15 cellular contexts compared by ENCODE assay signal in the genomic region with DNA sequence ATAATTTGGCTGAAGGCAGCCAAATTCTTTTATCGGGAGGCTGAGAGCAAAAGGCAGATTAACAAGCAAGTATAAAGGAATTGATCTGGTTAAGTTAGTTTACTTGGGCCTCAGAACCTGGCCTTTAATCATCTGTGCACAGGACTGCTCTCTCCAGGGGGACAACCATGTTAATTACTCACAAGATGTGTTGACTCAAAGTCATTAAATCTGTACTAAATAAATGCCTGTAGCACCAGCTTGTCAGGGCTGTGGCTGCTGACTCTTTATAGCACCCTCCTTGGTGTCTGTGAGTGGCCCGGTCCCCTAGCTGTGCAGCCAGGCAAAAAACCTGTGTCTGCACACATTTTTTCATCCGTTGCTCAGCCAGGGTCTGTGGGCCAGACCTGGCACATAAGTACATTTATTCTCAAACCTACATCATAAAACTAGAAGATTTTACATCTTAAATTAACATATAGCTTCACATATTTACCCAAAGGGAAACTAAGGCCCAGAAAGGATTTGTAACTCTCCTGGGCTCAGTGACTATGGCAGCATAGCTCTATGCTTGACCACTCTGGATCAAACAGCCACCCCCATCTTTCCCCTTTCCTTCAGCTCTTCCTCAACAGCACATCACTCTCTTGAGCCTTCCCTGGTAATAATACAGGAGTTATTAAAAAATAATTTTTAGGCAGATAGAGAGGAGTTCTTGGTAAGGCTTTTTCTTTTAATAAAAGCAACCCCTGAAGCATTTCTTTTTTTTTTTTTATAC. TPM values are rescaled to one million over a fixed set of nuclear protein-coding genes. Genes with fewer than 3 reads are reported as not detected.
A peak's percentile ranks its signal among the peaks of the same experiment; 100 is the strongest.
DNase-seq lines count a peak whose midpoint lies in the region; ATAC-seq and TF ChIP-seq lines count a peak whose summit lies in the region.
"Had no signal": no experiment of that assay in that cellular context is flagged by ENCODE, and none has a peak within 500 bp of the region (broad histone marks: within the 10 kb centered on the region; RNA-seq: fewer than 3 reads in every experiment).

No MANE protein-coding gene starts in this region.

- no peak overlapping the region for H3K4me3 Mint-ChIP-seq in WTC11

- ATAC-seq in Right ventricle myocardium superior (ENCODE audit: poor library complexity) (peak; percentile 34), Right ventricle myocardium inferior (no peak), WTC11 (no peak), GM18907 (IDR thresholded peaks at IDR 0.05; ENCODE audit: unreplicated experiment) (no peak), GM21576 (IDR thresholded peaks at IDR 0.05; ENCODE audit: unreplicated experiment) (no peak)

- H3K27ac Mint-ChIP-seq in WTC11 = 0 out of 2 replicates have a peak overlapping the region, but pooled peaks have one; percentile 28

- TF ChIP-seq CTCF in WTC11 (IDR thresholded peaks at IDR 0.05) = no peak

- DNase-seq in Right ventricle myocardium superior = no peak
- DNase-seq in Right ventricle myocardium inferior (ENCODE audit: missing footprints) = no peak
- DNase-seq in WTC11 (ENCODE audit: low spot score) = no peak
- peak; percentile 96 for DNase-seq in kidney glomerular epithelial cell (lab: John Stamatoyannopoulos, UW)
- no peak for DNase-seq in NOMO-1 treated with DMSO at 0.1 percent for 48 hours (lab: John Stamatoyannopoulos, UW; ENCODE audit: unreplicated experiment)
- no peak for DNase-seq in cerebellar nuclear complex (lab: John Stamatoyannopoulos, UW)
- DNase-seq: 8988T; activated CD8-positive, alpha-beta memory T cell treated with anti-CD3 and anti-CD28 coated beads, Interleukin-2, amount 50 U/mL, for 48 hours; colonic mucosa; KBM-7; left cardiac atrium; NCI-H1694 treated with DMSO at 0.1 percent for 48 hours; spleen had no signal

- CTCF ChIA-PET in WTC11 (lab: Charles Lee) = interaction anchor here (0.6 to 2.1 kb wide), 6 partner anchors 10 to 327 kb away, joined by 3 to 14 read pairs (median 4); no protein-coding TSS in a partner anchor

- POLR2A ChIA-PET in WTC11 (lab: Charles Lee) = interaction anchor here (0.7 kb wide), 1 partner anchor 86 kb away, joined by 3 read pairs; no protein-coding TSS in a partner anchor

- H3K9me3 Mint-ChIP-seq in WTC11 = peaks cover 15% of the 10 kb centered on the region

- H3K4me1 Mint-ChIP-seq in WTC11 = peaks cover 6% of the 10 kb centered on the region

- intact Hi-C loops in Right ventricle myocardium superior (cut with DNase I) (no loop called here), Right ventricle myocardium inferior (cut with DNase I) (loop anchor here (10.0 kb wide), 1 partner anchor 295 kb away; no protein-coding TSS in a partner anchor)

- no peaks in the 10 kb centered on the region for H3K27me3 Mint-ChIP-seq in WTC11 (ENCODE audit: low read depth)

- no peaks in the 10 kb centered on the region for H3K36me3 Mint-ChIP-seq in WTC11

TF ChIP-seq in WTC11, 78 proteins besides CTCF, POLR2A, EP300 and RAD21:
- TF ChIP-seq, protein P1, sequence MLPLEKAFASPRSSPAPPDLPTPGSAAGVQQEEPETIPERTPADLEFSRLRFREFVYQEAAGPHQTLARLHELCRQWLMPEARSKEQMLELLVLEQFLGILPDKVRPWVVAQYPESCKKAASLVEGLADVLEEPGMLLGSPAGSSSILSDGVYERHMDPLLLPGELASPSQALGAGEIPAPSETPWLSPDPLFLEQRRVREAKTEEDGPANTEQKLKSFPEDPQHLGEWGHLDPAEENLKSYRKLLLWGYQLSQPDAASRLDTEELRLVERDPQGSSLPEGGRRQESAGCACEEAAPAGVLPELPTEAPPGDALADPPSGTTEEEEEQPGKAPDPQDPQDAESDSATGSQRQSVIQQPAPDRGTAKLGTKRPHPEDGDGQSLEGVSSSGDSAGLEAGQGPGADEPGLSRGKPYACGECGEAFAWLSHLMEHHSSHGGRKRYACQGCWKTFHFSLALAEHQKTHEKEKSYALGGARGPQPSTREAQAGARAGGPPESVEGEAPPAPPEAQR (CRISPR knock-in tag; IDR thresholded peaks at IDR 0.05) = no peak
- TF ChIP-seq TCF7 (CRISPR knock-in tag; IDR thresholded peaks at IDR 0.05; ENCODE audit: low read depth) (no peak), SOX15 (CRISPR knock-in tag; IDR thresholded peaks at IDR 0.05) (no peak), SMAD3 (CRISPR knock-in tag; IDR thresholded peaks at IDR 0.05; ENCODE audit: borderline replicate concordance) (no peak)

RNA-seq across cellular contexts. Expression of gene NCEH1, which starts 51.4 kb away (rescaled TPM):
- total RNA-seq in Right ventricle myocardium superior (51.1 TPM), Right ventricle myocardium inferior (60.4 TPM), WTC11 (2021) (2.6 to 4.5 TPM (median 3.3 TPM) in 3 replicates)
